10 cellular contexts compared by ENCODE assay signal in genomic region chr2:113848758-113849460, GRCh38. TPM values are rescaled to one million over a fixed set of nuclear protein-coding genes. Genes with fewer than 3 reads are reported as not detected.
DNase-seq lines count a peak whose midpoint lies in the region; ATAC-seq and TF ChIP-seq lines count a peak whose summit lies in the region.
"Had no signal": no experiment of that assay in that cellular context is flagged by ENCODE, and none has a peak within 500 bp of the region (broad histone marks: within the 10 kb centered on the region; RNA-seq: fewer than 3 reads in every experiment).

No MANE protein-coding gene starts in this region.

- H3K4me1 ChIP-seq in esophagus squamous epithelium, result peaks cover 0 to 35% (median 6%) of the 10 kb centered on the region in 3 donors

- H3K36me3 ChIP-seq in esophagus squamous epithelium, result no peaks in the 10 kb centered on the region
- H3K36me3 ChIP-seq: cardiac muscle cell had no signal

- H3K27ac ChIP-seq in esophagus squamous epithelium, result peak overlapping the region; percentile 41 to 76 (median 74)
- H3K27ac ChIP-seq: cardiac muscle cell had no signal

- no peak for TF ChIP-seq POLR2A in esophagus squamous epithelium (IDR thresholded peaks at IDR 0.05)

- WGBS in esophagus squamous epithelium, 2 donors, result 43 to 49% methylated on average over 5 of the region's 6 CpGs

- no peaks in the 10 kb centered on the region for H3K9me3 ChIP-seq in esophagus squamous epithelium

- no peaks in the 10 kb centered on the region for H3K27me3 ChIP-seq in esophagus squamous epithelium
- H3K27me3 ChIP-seq: cardiac muscle cell had no signal

- DNase-seq in AG08395 (ENCODE audit: low spot score), result peak; percentile 9
- peak; percentile 63 for DNase-seq in M059J (ENCODE audit: low read depth)
- no peak for DNase-seq in esophagus squamous epithelium (lab: John Stamatoyannopoulos, UW)
- DNase-seq in NCI-H446 treated with DMSO at 0.1 percent for 48 hours (lab: John Stamatoyannopoulos, UW), result no peak
- DNase-seq in GM19240 (ENCODE audit: insufficient read length, low spot score), result no peak
- DNase-seq: NCI-H1417 had no signal

- ATAC-seq in GM18909 (IDR thresholded peaks at IDR 0.05; ENCODE audit: poor library complexity, unreplicated experiment) (peak; percentile 50), HG03097 (IDR thresholded peaks at IDR 0.05; ENCODE audit: low FRiP score, unreplicated experiment) (no peak), HG03571 (IDR thresholded peaks at IDR 0.05; ENCODE audit: unreplicated experiment) (no peak)

- no peak overlapping the region for H3K4me3 ChIP-seq in esophagus squamous epithelium
- H3K4me3 ChIP-seq: cardiac muscle cell had no signal

- TF ChIP-seq CTCF in esophagus squamous epithelium (IDR thresholded peaks at IDR 0.05), result no peak

- intact Hi-C loops in esophagus squamous epithelium (cut with DNase I), result no loop called here

RNA-seq across cellular contexts. Expression of gene ACTR3, which starts 41.0 kb away (rescaled TPM):
- 272 and 393 TPM in 2 replicates for total RNA-seq in M059J (2014; rRNA removed; shearing (Covaris generic))
- total RNA-seq in esophagus squamous epithelium, result 100 to 1,000 TPM; 164 to 274 (median 226) TPM

Comparison
In these comparisons a context has a peak if more than half of its experiments do, and no peak if none do; other contexts are left out.
1. DNase-seq: peak in AG08395 (single experiment) and M059J (single experiment); none in esophagus squamous epithelium (single experiment), NCI-H446 treated with DMSO at 0.1 percent for 48 hours (single experiment) and GM19240 (single experiment).